7 cellular contexts compared by ENCODE assay signal in the genomic region with DNA sequence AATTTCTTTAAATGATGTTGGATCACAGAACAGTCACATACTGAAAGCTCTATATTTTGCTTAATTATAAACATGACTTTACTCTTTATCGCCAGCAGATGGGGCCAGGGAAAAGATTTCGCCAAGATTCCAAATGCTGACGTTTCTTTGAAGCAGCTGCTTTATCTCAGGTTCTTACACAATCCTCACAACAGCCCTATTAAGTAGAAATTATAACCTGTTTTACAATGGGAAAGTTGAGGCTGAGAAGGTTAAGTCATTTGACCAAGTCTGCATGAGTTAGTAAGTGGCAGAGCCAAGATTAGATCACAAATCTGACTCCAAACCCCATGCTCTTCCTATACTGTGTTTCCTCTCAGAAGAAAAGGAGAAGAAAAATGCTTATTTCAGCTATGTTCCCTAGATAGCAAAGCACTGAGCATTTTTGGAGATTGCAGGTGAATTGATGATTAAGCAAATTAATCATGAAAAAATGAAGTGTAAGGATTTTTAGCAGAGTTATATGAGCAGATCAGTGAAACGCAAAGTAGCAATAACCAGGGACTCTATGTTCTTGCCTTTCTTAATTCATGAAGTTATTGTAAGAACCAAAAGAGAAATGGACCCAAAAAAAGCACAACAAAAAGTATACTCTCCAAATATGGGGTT.
DNase-seq lines count a peak whose midpoint lies in the region; ATAC-seq, FAIRE-seq and TF ChIP-seq lines count a peak whose summit lies in the region.

No MANE protein-coding gene starts in this region.

- H3K27ac ChIP-seq in astrocyte (ENCODE audit: low read depth, low read length): no peak overlapping the region

- H3K27me3 ChIP-seq in astrocyte (ENCODE audit: insufficient read depth, low read length): no peaks in the 10 kb centered on the region

- TF ChIP-seq CTCF in LNCAP (IDR thresholded peaks at IDR 0.05) (peak; percentile 65), astrocyte (IDR thresholded peaks at IDR 0.05; ENCODE audit: insufficient read depth, low read depth, low read length) (peak; percentile 65)

- no peaks in the 10 kb centered on the region for H3K4me1 Mint-ChIP-seq in astrocyte (ENCODE audit: low read depth, unreplicated experiment)

- no peaks in the 10 kb centered on the region for H3K4me1 ChIP-seq in astrocyte (ENCODE audit: insufficient read depth, low read length)

- H3K4me3 ChIP-seq in astrocyte (ENCODE audit: insufficient read depth, low read depth, low read length): no peak overlapping the region

- no peaks in the 10 kb centered on the region for H3K36me3 Mint-ChIP-seq in astrocyte (ENCODE audit: low read depth, unreplicated experiment)

- H4K20me1 ChIP-seq in astrocyte (ENCODE audit: insufficient read depth, low read length): no peaks in the 10 kb centered on the region

- H3K9me3 ChIP-seq in astrocyte (ENCODE audit: insufficient read depth, low read depth, low read length): no peaks in the 10 kb centered on the region

- no peak overlapping the region for H3K4me2 ChIP-seq in astrocyte (ENCODE audit: low read length)

- FAIRE-seq in astrocyte (lab: Jason Lieb, UNC): peak; percentile 89

- H3K79me2 ChIP-seq in astrocyte (ENCODE audit: insufficient read depth, low read length): no peaks in the 10 kb centered on the region

- H3K36me3 ChIP-seq in astrocyte (ENCODE audit: insufficient read depth, low read length): no peaks in the 10 kb centered on the region

- DNase-seq in GM04503 (ENCODE audit: low read depth) (peak; percentile 26), astrocyte (ENCODE audit: low read depth) (peak; percentile 77), kidney glomerular epithelial cell (lab: John Stamatoyannopoulos, UW) (peak; percentile 59)

- peak overlapping the region; percentile 4 for H3K9ac ChIP-seq in astrocyte (ENCODE audit: low read length)

- H2AFZ ChIP-seq in astrocyte (ENCODE audit: low read depth, low read length): no peak overlapping the region

- H3K9me3 Mint-ChIP-seq in astrocyte (ENCODE audit: unreplicated experiment): no peaks in the 10 kb centered on the region

- H3K27ac Mint-ChIP-seq in astrocyte (ENCODE audit: unreplicated experiment): no peak overlapping the region

- ATAC-seq in GM21526 (IDR thresholded peaks at IDR 0.05; ENCODE audit: low FRiP score, unreplicated experiment): peak; percentile 70
- ATAC-seq in GM18873 (IDR thresholded peaks at IDR 0.05; ENCODE audit: low FRiP score, unreplicated experiment): no peak
- ATAC-seq in HG03095 (IDR thresholded peaks at IDR 0.05; ENCODE audit: unreplicated experiment): no peak

- no peaks in the 10 kb centered on the region for H3K27me3 Mint-ChIP-seq in astrocyte (ENCODE audit: low read depth, unreplicated experiment)

- no peak overlapping the region for H3K4me3 Mint-ChIP-seq in astrocyte (ENCODE audit: unreplicated experiment)

Comparison
In these comparisons a context has a peak if more than half of its experiments do, and no peak if none do; other contexts are left out.
1. DNase-seq: peak in every context shown above with its lines; median percentile 77 in astrocyte; 59 in kidney glomerular epithelial cell; 26 in GM04503.